ENCODE assay signal across 7 cellular contexts in the genomic region with DNA sequence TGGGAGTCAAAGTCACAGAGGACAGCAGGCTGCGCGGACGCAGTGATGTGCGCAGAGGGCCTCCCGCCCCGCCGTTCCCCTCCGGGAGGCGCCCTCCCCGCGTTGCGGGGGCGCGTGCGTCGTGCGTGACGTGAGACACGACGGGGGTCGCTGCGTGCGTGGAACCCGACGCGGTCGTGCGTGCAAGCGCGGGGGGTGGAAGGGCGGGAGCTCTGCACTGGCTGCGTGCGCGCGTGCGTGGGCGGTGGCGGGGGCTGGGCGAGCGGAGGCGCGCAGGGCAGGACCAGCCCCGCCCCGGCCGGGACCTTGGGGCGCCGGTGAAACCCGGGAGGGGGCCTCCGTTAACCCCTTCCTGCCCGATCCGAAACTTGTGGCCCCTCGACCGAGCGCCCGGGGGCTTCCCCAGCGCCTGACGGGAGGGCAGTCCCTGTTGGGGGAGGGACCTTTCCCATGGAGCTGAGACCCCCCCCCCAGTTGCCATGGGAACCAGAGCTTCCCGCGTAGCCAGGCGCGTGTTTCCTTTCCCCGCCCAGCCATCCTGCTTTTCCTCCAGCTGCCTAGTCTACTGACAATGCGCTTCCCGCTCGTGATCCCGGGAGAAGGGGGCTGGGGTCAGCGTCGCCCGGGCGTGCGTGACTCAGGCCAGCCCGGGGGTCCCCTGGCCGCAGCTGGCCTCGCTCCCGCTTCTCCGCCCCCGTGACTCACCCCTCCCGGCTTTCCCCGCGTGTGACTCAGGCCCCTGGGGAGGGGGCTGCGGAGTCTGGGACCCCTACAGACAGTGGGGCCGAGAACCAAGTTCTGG. TPM values are rescaled to one million over a fixed set of nuclear protein-coding genes. Genes with fewer than 3 reads are reported as not detected.
DNase-seq lines count a peak whose midpoint lies in the region; ATAC-seq and TF ChIP-seq lines count a peak whose summit lies in the region.

No MANE protein-coding gene starts in this region.

- CTCF ChIA-PET in OCI-LY7 (lab: Charles Lee; ENCODE audit: unreplicated experiment): interaction anchor here (1.0 kb wide), 1 partner anchor 11 kb away, joined by 3 read pairs; no protein-coding TSS in a partner anchor

- no peaks in the 10 kb centered on the region for H3K36me3 ChIP-seq in OCI-LY7 (ENCODE audit: insufficient read depth, low read length)
- H3K36me3 ChIP-seq in esophagus squamous epithelium: no peaks in the 10 kb centered on the region

- TF ChIP-seq CTCF in GM13976 (IDR thresholded peaks at IDR 0.05; ENCODE audit: borderline replicate concordance, control extremely low read depth, extremely low read depth, insufficient read depth, missing control alignments) (no peak), OCI-LY7 (conservative IDR thresholded peaks at IDR 0.05; ENCODE audit: low read length) (0 out of 2 replicates have a peak, but pooled peaks have one; percentile 17), esophagus squamous epithelium (IDR thresholded peaks at IDR 0.05) (peak in 4 of 6 experiments; percentile 5 to 20 (median 16))

- no peaks in the 10 kb centered on the region for H3K36me3 Mint-ChIP-seq in activated T-cell treated with anti-CD3 and anti-CD28 coated beads, Interleukin-2, amount 50 U/mL, for 4 hours (ENCODE audit: insufficient read depth)
- no peaks in the 10 kb centered on the region for H3K36me3 Mint-ChIP-seq in naive B cell

- BruUV-seq in OCI-LY7 (replicated peaks; lab: Mats Ljungman, UMichigan): no TSS peak

- 0% methylated on average over 1 to 20 of the region's 82 CpGs for WGBS in esophagus squamous epithelium, 2 donors

- H2AFZ ChIP-seq in OCI-LY7 (ENCODE audit: low read length): peak overlapping the region; percentile 63

- H3K27ac ChIP-seq in OCI-LY7 (ENCODE audit: low read depth, low read length, poor library complexity, severe bottlenecking): peak overlapping the region; percentile 22
- peak overlapping the region; percentile 99 for H3K27ac ChIP-seq in esophagus squamous epithelium

- H3K9me3 ChIP-seq in OCI-LY7 (ENCODE audit: low read length): no peaks in the 10 kb centered on the region
- no peaks in the 10 kb centered on the region for H3K9me3 ChIP-seq in esophagus squamous epithelium

- H3K4me1 Mint-ChIP-seq in activated T-cell treated with anti-CD3 and anti-CD28 coated beads, Interleukin-2, amount 50 U/mL, for 4 hours (ENCODE audit: low read depth): peaks cover 38% of the 10 kb centered on the region
- H3K4me1 Mint-ChIP-seq in naive B cell: peaks cover 24 to 46% (median 26%) of the 10 kb centered on the region in 3 donors

- H3K27me3 ChIP-seq in esophagus squamous epithelium: no peaks in the 10 kb centered on the region

- peaks cover 73% of the 10 kb centered on the region for H3K4me1 ChIP-seq in OCI-LY7 (ENCODE audit: insufficient read depth, low read length, poor library complexity, severe bottlenecking)
- H3K4me1 ChIP-seq in esophagus squamous epithelium: peaks cover 72 to 89% (median 73%) of the 10 kb centered on the region in 3 donors

- in situ Hi-C loops in GM13976 (cut with MboI; ENCODE audit: low sequenced_read_pairs, unreplicated experiment): no loop called here

- DNase-seq in GM13976 (ENCODE audit: low spot score): peak; percentile 85
- DNase-seq in OCI-LY7 (ENCODE audit: low spot score): peak; percentile 54
- DNase-seq in activated T-cell treated with anti-CD3 and anti-CD28 coated beads, Interleukin-2, amount 50 U/mL, for 4 hours: peak; percentile 94
- DNase-seq in esophagus squamous epithelium (lab: John Stamatoyannopoulos, UW): peak; percentile 67
- DNase-seq in naive B cell: peak; percentile 98
- peak; percentile 83 to 87 for DNase-seq in stimulated activated CD8-positive, alpha-beta memory T cell treated with anti-CD3 and anti-CD28 coated beads, Interleukin-7, amount 100 ng/mL, for 48 hours (ENCODE audit: extremely low read depth in 1 of 2, low read depth in 1 of 2)

- no peaks in the 10 kb centered on the region for H3K27me3 Mint-ChIP-seq in activated T-cell treated with anti-CD3 and anti-CD28 coated beads, Interleukin-2, amount 50 U/mL, for 4 hours (ENCODE audit: low read depth)
- no peaks in the 10 kb centered on the region for H3K27me3 Mint-ChIP-seq in naive B cell

- H4K20me1 ChIP-seq in OCI-LY7 (ENCODE audit: insufficient read depth, low read length): no peaks in the 10 kb centered on the region

- peak in 3 of 4 donors; percentile 29 to 76 (median 62) for TF ChIP-seq POLR2A in esophagus squamous epithelium (IDR thresholded peaks at IDR 0.05)

- peak overlapping the region in 4 of 6 donors; percentile 98 to 100 (median 99) for H3K27ac Mint-ChIP-seq in naive B cell

- H3K4me3 Mint-ChIP-seq in activated T-cell treated with anti-CD3 and anti-CD28 coated beads, Interleukin-2, amount 50 U/mL, for 4 hours: peak overlapping the region; percentile 87
- H3K4me3 Mint-ChIP-seq in naive B cell: peak overlapping the region in 7 of 8 donors; percentile 71 to 95 (median 89)

- ATAC-seq in HG03442 (IDR thresholded peaks at IDR 0.05; ENCODE audit: unreplicated experiment): peak; percentile 32
- ATAC-seq in activated T-cell treated with anti-CD3 and anti-CD28 coated beads, Interleukin-2, amount 50 U/mL, for 4 hours: peak; percentile 58
- ATAC-seq in naive B cell (ENCODE audit: low read depth in 2 of 2): peak in 1 of 2 donors; percentile 48

- no peaks in the 10 kb centered on the region for H3K9me2 ChIP-seq in OCI-LY7 (ENCODE audit: insufficient read depth, low read length)

- peak overlapping the region; percentile 67 for H3K4me2 ChIP-seq in OCI-LY7 (ENCODE audit: low read length)

- H3K4me3 ChIP-seq in OCI-LY7 (ENCODE audit: low read depth, low read length, poor library complexity, severe bottlenecking): peak overlapping the region; percentile 62
- H3K4me3 ChIP-seq in esophagus squamous epithelium: peak overlapping the region; percentile 43 to 70 (median 55)

- no peaks in the 10 kb centered on the region for H3K9me3 Mint-ChIP-seq in activated T-cell treated with anti-CD3 and anti-CD28 coated beads, Interleukin-2, amount 50 U/mL, for 4 hours
- H3K9me3 Mint-ChIP-seq in naive B cell: no peaks in the 10 kb centered on the region

- no peaks in the 10 kb centered on the region for H3K79me2 ChIP-seq in OCI-LY7 (ENCODE audit: insufficient read depth, low read depth, low read length)

- intact Hi-C loops in OCI-LY7 (cut with micrococcal nuclease; ENCODE audit: unreplicated experiment): no loop called here
- intact Hi-C loops in esophagus squamous epithelium (cut with DNase I): no loop called here

- POLR2A ChIA-PET in OCI-LY7 (lab: Charles Lee): interaction anchor here (0.9 to 1.0 kb wide), 2 partner anchors 9 to 61 kb away, joined by 3 to 5 read pairs; a partner anchor contains a TSS

RNA-seq across cellular contexts. Expression of a gene that starts 7.3 kb away (rescaled TPM):
- 7.4 and 9.1 TPM in 2 replicates for total RNA-seq in OCI-LY7 (2014; rRNA removed; shearing (Covaris generic))
- total RNA-seq in OCI-LY7 (2022) (28.8 and 29.4 TPM in 2 replicates), esophagus squamous epithelium (10 to 100 TPM; 41.4 to 76.5 (median 61.6) TPM)
- 1 to 10 TPM; 5.9 to 8.4 (median 6.0) TPM for total RNA-seq in activated T-cell treated with anti-CD3 and anti-CD28 coated beads, Interleukin-2, amount 50 U/mL, for 4 hours
- 1 to 10 TPM; 1.1 to 7.1 (median 3.3) TPM for polyA plus RNA-seq in naive B cell (ENCODE audit: low read depth in 6 of 6)

RNA-seq across cellular contexts. Expression of a gene that starts 8.7 kb away (rescaled TPM):
- 43.7 and 45.5 TPM in 2 replicates for total RNA-seq in OCI-LY7 (2014; rRNA removed; shearing (Covaris generic))
- total RNA-seq in OCI-LY7 (2022): 31.8 TPM in 2 replicates
- 100 to 1,000 TPM; 261 to 295 (median 287) TPM for total RNA-seq in activated T-cell treated with anti-CD3 and anti-CD28 coated beads, Interleukin-2, amount 50 U/mL, for 4 hours
- 100 to 1,000 TPM; 260 to 945 (median 388) TPM for total RNA-seq in esophagus squamous epithelium
- polyA plus RNA-seq in naive B cell (ENCODE audit: low read depth in 6 of 6): 1,000 to 10,000 TPM in 5 of 6 donors, 100 to 1,000 TPM in 1; 777 to 2,686 (median 1,649) TPM

RNA-seq across cellular contexts. Expression of a gene that starts 19.0 kb away (rescaled TPM):
- 344 and 399 TPM in 2 replicates for total RNA-seq in OCI-LY7 (2014; rRNA removed; shearing (Covaris generic))
- total RNA-seq in OCI-LY7 (2022) (345 and 357 TPM in 2 replicates), esophagus squamous epithelium (100 to 1,000 TPM; 211 to 436 (median 345) TPM)
- 100 to 1,000 TPM; 185 to 224 (median 211) TPM for total RNA-seq in activated T-cell treated with anti-CD3 and anti-CD28 coated beads, Interleukin-2, amount 50 U/mL, for 4 hours
- 100 to 1,000 TPM in 5 of 6 donors, 10 to 100 TPM in 1; 96.8 to 203 (median 126) TPM for polyA plus RNA-seq in naive B cell (ENCODE audit: low read depth in 6 of 6)

RNA-seq across cellular contexts. Expression of a gene that starts 19.2 kb away (rescaled TPM):
- not detected in 2 replicates for total RNA-seq in OCI-LY7 (2014; rRNA removed; shearing (Covaris generic))
- total RNA-seq in OCI-LY7 (2022): 42.7 and 42.8 TPM in 2 replicates
- total RNA-seq in activated T-cell treated with anti-CD3 and anti-CD28 coated beads, Interleukin-2, amount 50 U/mL, for 4 hours: 10 to 100 TPM; 10.3 to 18.8 (median 12.6) TPM
- not detected for total RNA-seq in esophagus squamous epithelium
- polyA plus RNA-seq in naive B cell (ENCODE audit: low read depth in 6 of 6): 1 to 10 TPM in 5 of 6 donors, not detected in 1; 2.0 to 6.6 (median 5.2) TPM

RNA-seq across cellular contexts. Expression of a gene that starts 23.8 kb away (rescaled TPM):
- total RNA-seq in OCI-LY7 (2014; rRNA removed; shearing (Covaris generic)): 115 and 130 TPM in 2 replicates
- 86.0 and 90.5 TPM in 2 replicates for total RNA-seq in OCI-LY7 (2022)
- 10 to 100 TPM; 32.3 to 42.7 (median 39.1) TPM for total RNA-seq in activated T-cell treated with anti-CD3 and anti-CD28 coated beads, Interleukin-2, amount 50 U/mL, for 4 hours
- 10 to 100 TPM in 3 of 4 donors, 1 to 10 TPM in 1; 7.1 to 19.2 (median 14.9) TPM for total RNA-seq in esophagus squamous epithelium
- 10 to 100 TPM; 19.7 to 30.9 (median 25.1) TPM for polyA plus RNA-seq in naive B cell (ENCODE audit: low read depth in 6 of 6)

Comparison
In these comparisons a context has a peak if more than half of its experiments do, and no peak if none do; other contexts are left out.
1. RNA of a gene that starts 8.7 kb away (total RNA-seq): 260 to 945 TPM in esophagus squamous epithelium and 261 to 295 TPM in activated T-cell treated with anti-CD3 and anti-CD28 coated beads, Interleukin-2, amount 50 U/mL, for 4 hours; 31.8 to 45.5 TPM in OCI-LY7; every median in the first group is over 4 times any median in the second.
2. Peak in every context shown above with its lines, with median percentiles within 50 percentile points of each other: DNase-seq.